ENCODE assay signal across 8 cellular contexts in the genomic region with DNA sequence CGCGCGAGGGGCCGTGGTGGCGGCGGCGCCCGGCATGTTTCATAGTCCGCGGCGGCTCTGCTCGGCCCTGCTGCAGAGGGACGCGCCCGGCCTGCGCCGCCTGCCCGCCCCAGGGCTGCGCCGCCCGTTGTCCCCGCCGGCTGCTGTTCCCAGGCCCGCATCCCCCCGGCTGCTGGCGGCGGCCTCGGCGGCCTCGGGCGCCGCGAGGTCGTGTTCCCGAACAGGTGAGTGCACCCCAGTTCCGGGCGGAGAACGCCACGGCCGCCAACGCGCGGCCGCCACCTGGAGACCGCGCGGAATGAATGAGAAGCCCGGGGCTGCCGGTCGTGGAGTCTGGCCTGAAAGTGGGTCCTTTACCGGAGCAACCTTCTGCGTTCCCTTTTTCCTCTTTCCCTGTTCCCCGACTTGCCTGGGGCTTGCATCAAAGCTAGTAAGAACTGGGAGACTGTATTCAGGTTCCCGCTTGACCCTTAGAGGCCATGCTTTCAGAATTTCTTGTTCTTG. TPM values are rescaled to one million over a fixed set of nuclear protein-coding genes. Genes with fewer than 3 reads are reported as not detected.
DNase-seq lines count a peak whose midpoint lies in the region; ATAC-seq and TF ChIP-seq lines count a peak whose summit lies in the region.

No MANE protein-coding gene starts in this region.

- H3K36me3 ChIP-seq in SJSA1, result peaks cover 34% of the 10 kb centered on the region

- in situ Hi-C loops in astrocyte of the spinal cord (cut with HindIII; ENCODE audit: low sequenced_read_pairs), result no loop called here

- DNase-seq in AG08396 (ENCODE audit: low spot score) (peak; percentile 25), SJSA1 (ENCODE audit: low read depth in 1 of 2, low spot score in 2 of 2) (peak in 1 of 2 experiments; percentile 55), astrocyte of the spinal cord (ENCODE audit: low read depth, low spot score) (peak; percentile 41), iris pigment epithelial cell (ENCODE audit: low read depth) (peak; percentile 25), DMS114 treated with DMSO at 0.1 percent for 48 hours (lab: John Stamatoyannopoulos, UW; ENCODE audit: unreplicated experiment) (no peak)
- peak; percentile 17 to 23 for DNase-seq in stimulated activated CD4-positive, alpha-beta T cell treated with anti-CD3 and anti-CD28 coated beads, Interleukin-12 subunit alpha, Interleukin-12 subunit beta, amount 100 ng/mL, for 24 hours (ENCODE audit: low read depth in 2 of 2)

- H3K4me1 ChIP-seq in SJSA1 (replicated peaks), result peaks cover 41% of the 10 kb centered on the region

- ATAC-seq in GM18858 (IDR thresholded peaks at IDR 0.05; ENCODE audit: unreplicated experiment) (peak; percentile 20), HG03097 (IDR thresholded peaks at IDR 0.05; ENCODE audit: low FRiP score, unreplicated experiment) (peak; percentile 33)

- no peaks in the 10 kb centered on the region for H3K27me3 ChIP-seq in SJSA1 (replicated peaks)

- H3K9me3 ChIP-seq in SJSA1 (replicated peaks), result no peaks in the 10 kb centered on the region

- TF ChIP-seq CTCF in astrocyte of the spinal cord (IDR thresholded peaks at IDR 0.05; ENCODE audit: low read depth, low read length), result no peak

- H3K4me3 ChIP-seq in SJSA1 (peak overlapping the region; percentile 92), astrocyte of the spinal cord (ENCODE audit: low read depth, low read length) (peak overlapping the region; percentile 79)

- H3K27ac ChIP-seq in SJSA1, result peak overlapping the region; percentile 99

RNA-seq across cellular contexts. Expression of gene NOCT, which starts 0.4 kb away (rescaled TPM):
- 29.7 and 35.8 TPM in 2 replicates for total RNA-seq in SJSA1 (2014; rRNA removed; shearing (Covaris generic))
